Comparison of ENCODE assay signal across 11 cellular contexts in genomic region chr5:176844706-176845391, GRCh38. TPM values are rescaled to one million over a fixed set of nuclear protein-coding genes. Genes with fewer than 3 reads are reported as not detected.
DNase-seq lines count a peak whose midpoint lies in the region; ATAC-seq and TF ChIP-seq lines count a peak whose summit lies in the region.
"Had no signal": no experiment of that assay in that cellular context is flagged by ENCODE, and none has a peak within 500 bp of the region (broad histone marks: within the 10 kb centered on the region; RNA-seq: fewer than 3 reads in every experiment).

No MANE protein-coding gene starts in this region.

- H3K4me3 ChIP-seq in cardiac fibroblast (replicated peaks in 1 of 2; ENCODE audit: low read depth in 2 of 2, low read length in 2 of 2) = no peak overlapping the region
- H3K4me3 ChIP-seq: left lung had no signal

- peak; percentile 46 for DNase-seq in ACHN
- peak; percentile 8 for DNase-seq in GM04504 (ENCODE audit: low read depth)
- peak; percentile 29 for DNase-seq in NCI-H524 treated with DMSO at 0.1 percent for 48 hours (lab: John Stamatoyannopoulos, UW)
- DNase-seq in cardiac fibroblast (ENCODE audit: low read depth in 2 of 2) = peak; percentile 11 to 43
- no peak for DNase-seq in sciatic nerve (ENCODE audit: low spot score)
- DNase-seq in HCEC 1CT = no peak
- no peak for DNase-seq in iPS-NIHi11 (ENCODE audit: low spot score)
- DNase-seq: stimulated activated naive CD8-positive, alpha-beta T cell treated with anti-CD3 and anti-CD28 coated beads, Interleukin-15, amount 100 ng/mL, for 72 hours had no signal

- intact Hi-C loops in sciatic nerve (cut with DNase I) = no loop called here

- in situ Hi-C loops in ACHN (cut with HindIII; ENCODE audit: low pct_ligation_motif_present, low pct_unique_long_range_greater_than_20kb, low sequenced_read_pairs) = no loop called here

- TF ChIP-seq CTCF in cardiac fibroblast (IDR thresholded peaks at IDR 0.05; ENCODE audit: low read depth, low read length) = no peak

- ATAC-seq in sciatic nerve = no peak
- no peak for ATAC-seq in HG03354 (IDR thresholded peaks at IDR 0.05; ENCODE audit: poor library complexity, severe bottlenecking, unreplicated experiment)
- ATAC-seq: CD8-positive, alpha-beta T cell; left lung; stimulated activated naive CD8-positive, alpha-beta T cell treated with anti-CD3 and anti-CD28 coated beads, Interleukin-15, amount 100 ng/mL, for 72 hours had no signal

RNA-seq across cellular contexts. Expression of gene UNC5A, which starts 34.5 kb away (rescaled TPM):
- not detected for total RNA-seq in sciatic nerve
- total RNA-seq: CD8-positive, alpha-beta T cell had no signal

RNA-seq across cellular contexts. Expression of gene HK3, which starts 54.3 kb away (rescaled TPM):
- total RNA-seq in sciatic nerve = 21.1 TPM
- total RNA-seq: CD8-positive, alpha-beta T cell had no signal

Comparison
In these comparisons a context has a peak if more than half of its experiments do, and no peak if none do; other contexts are left out.
1. DNase-seq: peak in ACHN (single experiment), GM04504 (single experiment), NCI-H524 treated with DMSO at 0.1 percent for 48 hours (single experiment) and cardiac fibroblast (2 of 2); none in sciatic nerve (single experiment), HCEC 1CT (single experiment) and iPS-NIHi11 (single experiment).